In the genomic region with DNA sequence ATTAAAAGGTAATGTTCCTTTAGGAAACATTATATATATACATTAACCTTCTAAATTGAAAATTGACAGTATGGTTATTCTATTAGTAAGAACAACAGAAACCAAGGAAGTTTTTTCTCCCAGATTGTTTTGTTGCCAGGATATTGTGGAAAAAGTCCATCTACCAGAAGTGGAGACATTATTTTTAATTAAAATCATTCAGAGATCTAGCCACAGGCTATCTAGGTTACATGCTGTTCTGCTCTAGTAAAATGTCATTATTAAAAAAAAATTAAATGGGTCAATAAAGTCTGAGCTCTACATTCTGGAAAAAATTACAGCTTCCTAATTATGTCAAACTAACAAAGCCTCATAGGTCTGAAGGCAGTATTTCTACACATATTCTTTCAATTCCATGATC, we compare ENCODE assay signal across 15 cellular contexts.
"Had no signal": no experiment of that assay in that cellular context is flagged by ENCODE, and none has a peak within 500 bp of the region (broad histone marks: within the 10 kb centered on the region; RNA-seq: fewer than 3 reads in every experiment).

No MANE protein-coding gene starts in this region.

- H3K4me1 ChIP-seq: body of pancreas, foreskin keratinocyte had no signal

- H3K27ac ChIP-seq: body of pancreas, foreskin keratinocyte, hepatocyte, stomach, vagina, WERI-Rb-1 had no signal

- H3K27ac Mint-ChIP-seq: progenitor cell of endocrine pancreas; T-helper 1 cell treated with Interleukin-12 subunit alpha and Interleukin-12 subunit beta and Interleukin-4 antibody, amounts not matched to agents 30 μg/mL and 1 μg/mL, for 36 hours had no signal

- FAIRE-seq: keratinocyte had no signal

- H3K27me3 Mint-ChIP-seq: progenitor cell of endocrine pancreas had no signal

- ATAC-seq: foreskin keratinocyte had no signal

- H3K27me3 ChIP-seq: body of pancreas, dorsolateral prefrontal cortex, foreskin keratinocyte, hepatocyte, stomach, vagina had no signal

- H3K9me3 ChIP-seq: body of pancreas, stomach, vagina had no signal

- H3K4me3 ChIP-seq: body of pancreas, dorsolateral prefrontal cortex, hepatocyte, lung, stomach, vagina had no signal

- DNase-seq: activated CD4-positive, alpha-beta T cell treated with anti-CD3 and anti-CD28 coated beads for 1 hour; foreskin keratinocyte; stimulated activated CD4-positive, alpha-beta T cell treated with anti-CD3 and anti-CD28 coated beads, Interleukin-12 subunit alpha, Interleukin-12 subunit beta, amount 100 ng/mL, for 4 hours; trophoblast cell; WERI-Rb-1 had no signal

- H3K4me3 Mint-ChIP-seq: neural crest cell; T-helper 1 cell treated with Interleukin-12 subunit alpha and Interleukin-12 subunit beta and Interleukin-4 antibody, amounts not matched to agents 30 μg/mL and 1 μg/mL, for 36 hours had no signal
